1 cellular context compared by ENCODE assay signal in genomic region chr21:46667735-46668380, GRCh38.
TF ChIP-seq lines count a peak whose summit lies in the region.

No MANE protein-coding gene starts in this region.

TF ChIP-seq in HEK293, 187 proteins besides CTCF, POLR2A, EP300 and RAD21 (continued from another document and continues in another):
- TF ChIP-seq ZFP69B (tag by site-specific recombination; IDR thresholded peaks at IDR 0.05) (peak; percentile 40; the same call in 1 of the 2 replicates), ZNF626 (tag by site-specific recombination; IDR thresholded peaks at IDR 0.05) (no peak), GLIS2 (tag by site-specific recombination; IDR thresholded peaks at IDR 0.05) (peak; percentile 89), ZNF37A (tag by site-specific recombination; IDR thresholded peaks at IDR 0.05) (no peak), ZXDB (tag by site-specific recombination; IDR thresholded peaks at IDR 0.05) (peak; percentile 22; the same call in 1 of the 2 replicates), ATF2 (tag by site-specific recombination; IDR thresholded peaks at IDR 0.05; ENCODE audit: low read depth) (no peak), ZIC2 (tag by site-specific recombination; IDR thresholded peaks at IDR 0.05) (peak; percentile 97), KLF1 (tag by site-specific recombination; IDR thresholded peaks at IDR 0.05) (peak; percentile 87), EGR2 (tag by site-specific recombination; IDR thresholded peaks at IDR 0.05; ENCODE audit: low read depth) (peak; percentile 80), KLF17 (tag by site-specific recombination; IDR thresholded peaks at IDR 0.05) (peak; percentile 89), KLF9 (tag by site-specific recombination; IDR thresholded peaks at IDR 0.05; ENCODE audit: low read depth) (peak; percentile 43; the same call in 1 of the 2 replicates), KLF7 (tag by site-specific recombination; IDR thresholded peaks at IDR 0.05; ENCODE audit: borderline replicate concordance) (0 out of 2 replicates have a peak, but pooled peaks have one; percentile 25), ZNF280D (tag by site-specific recombination; IDR thresholded peaks at IDR 0.05) (no peak), ZBTB20 (tag by site-specific recombination; IDR thresholded peaks at IDR 0.05) (peak; percentile 80; the same call in 1 of the 2 replicates), ZFHX2 (tag by site-specific recombination; conservative IDR thresholded peaks at IDR 0.05) (peak; percentile 89), ZNF777 (tag by site-specific recombination; IDR thresholded peaks at IDR 0.05; ENCODE audit: borderline replicate concordance) (0 out of 2 replicates have a peak, but pooled peaks have one; percentile 42), BCL11B (tag by site-specific recombination; IDR thresholded peaks at IDR 0.05; ENCODE audit: low read depth) (peak; percentile 10; the same call in 1 of the 2 replicates), ZNF692 (tag by site-specific recombination; IDR thresholded peaks at IDR 0.05) (0 out of 2 replicates have a peak, but pooled peaks have one; percentile 50), ZNF600 (tag by site-specific recombination; IDR thresholded peaks at IDR 0.05) (peak; percentile 88), SP3 (tag by site-specific recombination; IDR thresholded peaks at IDR 0.05) (peak; percentile 88), KLF8 (tag by site-specific recombination; IDR thresholded peaks at IDR 0.05) (peak; percentile 75; the same call in 1 of the 2 replicates), ZNF16 (tag by site-specific recombination; IDR thresholded peaks at IDR 0.05; ENCODE audit: low read depth) (no peak), ZNF18 (tag by site-specific recombination; IDR thresholded peaks at IDR 0.05) (no peak), ZNF76 (tag by site-specific recombination; IDR thresholded peaks at IDR 0.05; ENCODE audit: borderline replicate concordance, low read depth) (peak; percentile 63), ZNF248 (tag by site-specific recombination; IDR thresholded peaks at IDR 0.05) (no peak), ZNF335 (tag by site-specific recombination; conservative IDR thresholded peaks at IDR 0.05) (peak; percentile 90), IKZF3 (tag by site-specific recombination; IDR thresholded peaks at IDR 0.05) (peak; percentile 81), PRDM1 (tag by site-specific recombination; IDR thresholded peaks at IDR 0.05) (peak; percentile 62), ZNF660 (tag by site-specific recombination; IDR thresholded peaks at IDR 0.05) (no peak), ZNF629 (tag by site-specific recombination; IDR thresholded peaks at IDR 0.05) (0 out of 2 replicates have a peak, but pooled peaks have one; percentile 28), ZNF324 (tag by site-specific recombination; IDR thresholded peaks at IDR 0.05) (no peak), ZNF280C (tag by site-specific recombination; IDR thresholded peaks at IDR 0.05) (no peak), ZNF623 (tag by site-specific recombination; IDR thresholded peaks at IDR 0.05) (no peak), MEIS1 (CRISPR knock-in tag; IDR thresholded peaks at IDR 0.05; ENCODE audit: borderline replicate concordance) (0 out of 2 replicates have a peak, but pooled peaks have one; percentile 30), ZNF266 (tag by site-specific recombination; IDR thresholded peaks at IDR 0.05; ENCODE audit: low read depth) (no peak), ZNF610 (tag by site-specific recombination; IDR thresholded peaks at IDR 0.05; ENCODE audit: borderline replicate concordance) (0 out of 2 replicates have a peak, but pooled peaks have one; percentile 24), FEZF1 (tag by site-specific recombination; IDR thresholded peaks at IDR 0.05) (no peak), HOXD13 (CRISPR knock-in tag; IDR thresholded peaks at IDR 0.05; ENCODE audit: borderline replicate concordance) (no peak), ZNF704 (tag by site-specific recombination; IDR thresholded peaks at IDR 0.05) (no peak), ZNF175 (tag by site-specific recombination; IDR thresholded peaks at IDR 0.05) (no peak), PATZ1 (tag by site-specific recombination; IDR thresholded peaks at IDR 0.05) (peak; percentile 92), SP7 (tag by site-specific recombination; IDR thresholded peaks at IDR 0.05) (peak; percentile 82), ZNF518A (tag by site-specific recombination; conservative IDR thresholded peaks at IDR 0.05; ENCODE audit: low read depth) (peak; percentile 68; the same call in 1 of the 2 replicates)
